In the genomic region with DNA sequence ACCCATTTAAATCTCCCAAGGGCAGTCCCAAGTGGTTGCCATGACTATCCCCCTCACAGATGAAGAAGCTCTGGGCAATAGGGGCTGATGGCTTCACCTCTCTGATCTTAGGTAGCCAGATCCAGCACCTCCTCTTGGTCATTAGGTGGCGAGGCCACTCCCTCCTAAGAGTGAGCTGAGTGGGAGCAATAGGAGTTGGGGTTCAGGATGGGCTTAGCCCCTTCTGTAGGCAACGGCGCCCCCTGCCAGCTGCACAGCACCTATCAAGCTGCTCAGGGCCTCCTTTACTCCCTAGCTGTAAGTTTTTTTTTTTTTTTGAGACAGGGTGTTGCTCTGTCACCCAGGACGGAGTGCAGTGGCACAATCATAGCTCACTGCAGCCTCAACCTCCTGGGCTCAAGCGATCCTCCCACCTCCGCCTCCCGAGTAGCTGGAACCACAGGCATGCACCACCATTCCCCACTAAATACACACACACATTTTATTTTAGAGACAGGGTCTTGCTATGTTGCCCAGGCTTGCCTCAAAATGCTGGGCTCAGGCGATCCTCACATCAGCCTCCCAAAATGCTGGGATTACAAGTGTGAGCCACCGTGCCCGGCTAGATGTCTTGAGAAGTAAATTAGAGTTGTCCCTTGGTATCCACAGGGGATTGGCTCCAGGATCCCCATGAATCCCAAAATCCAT, we compare ENCODE assay signal across 9 cellular contexts. TPM values are rescaled to one million over a fixed set of nuclear protein-coding genes. Genes with fewer than 3 reads are reported as not detected.
A peak's percentile ranks its signal among the peaks of the same experiment; 100 is the strongest.
DNase-seq lines count a peak whose midpoint lies in the region; ATAC-seq and TF ChIP-seq lines count a peak whose summit lies in the region.
"Had no signal": no experiment of that assay in that cellular context is flagged by ENCODE, and none has a peak within 500 bp of the region (broad histone marks: within the 10 kb centered on the region; RNA-seq: fewer than 3 reads in every experiment).

No MANE protein-coding gene starts in this region.

- no peaks in the 10 kb centered on the region for H3K9me3 ChIP-seq in PC-3 (ENCODE audit: low read length)

- peaks cover 3% of the 10 kb centered on the region; the same call in 1 of the 2 replicates for H4K20me1 ChIP-seq in PC-3 (ENCODE audit: low read length)

- H3K4me2 ChIP-seq in PC-3 (ENCODE audit: low read length), result no peak overlapping the region

- H3K4me1 ChIP-seq in PC-3 (ENCODE audit: insufficient read depth, low read length), result peaks cover 16% of the 10 kb centered on the region; the same call in 1 of the 2 replicates

- H3K27me3 ChIP-seq in PC-3 (ENCODE audit: low read length), result peaks cover 13% of the 10 kb centered on the region

- peak; percentile 38; the same call in 1 of the 2 replicates for TF ChIP-seq CTCF in PC-3 (conservative IDR thresholded peaks at IDR 0.05; ENCODE audit: low read depth, low read length)

- peak; percentile 77 for DNase-seq in activated CD4-positive, alpha-beta T cell treated with anti-CD3 and anti-CD28 coated beads for 36 hours
- no peak for DNase-seq in activated CD4-positive, alpha-beta T cell treated with anti-CD3 and anti-CD28 coated beads for 1 hour
- no peak for DNase-seq in PC-3
- peak in 1 of 3 experiments; percentile 21 for DNase-seq in effector memory CD8-positive, alpha-beta T cell
- DNase-seq in stimulated activated CD4-positive, alpha-beta T cell treated with anti-CD3 and anti-CD28 coated beads, Interleukin-2, amount 100 ng/mL, for 48 hours, result peak; percentile 35 to 41
- DNase-seq in activated CD4-positive, CD25-positive, alpha-beta regulatory T cell treated with anti-CD3 and anti-CD28 coated beads, Interleukin-2, amount 50 U/mL, for 72 hours, result no peak

- no peak overlapping the region for H2AFZ ChIP-seq in PC-3 (ENCODE audit: low read length)

- peaks cover 14% of the 10 kb centered on the region for H3K79me2 ChIP-seq in PC-3 (ENCODE audit: low read length)

- no peak for TF ChIP-seq POLR2A in GM18505 (IDR thresholded peaks at IDR 0.05; ENCODE audit: borderline replicate concordance, extremely low read depth, insufficient read depth, insufficient read length)

- no peak overlapping the region for H3K4me3 Mint-ChIP-seq in activated CD4-positive, alpha-beta T cell treated with anti-CD3 and anti-CD28 coated beads for 36 hours
- no peak overlapping the region for H3K4me3 Mint-ChIP-seq in effector memory CD8-positive, alpha-beta T cell
- H3K4me3 Mint-ChIP-seq: naive thymus-derived CD4-positive, alpha-beta T cell had no signal

- no TSS peak for BruUV-seq in PC-3 (replicated peaks; lab: Mats Ljungman, UMichigan)

- peak; percentile 59 for ATAC-seq in activated CD4-positive, alpha-beta T cell treated with anti-CD3 and anti-CD28 coated beads for 36 hours
- ATAC-seq in PC-3, result no peak
- peak; percentile 27 for ATAC-seq in effector memory CD8-positive, alpha-beta T cell (replicated peaks)
- ATAC-seq in HG03045 (IDR thresholded peaks at IDR 0.05; ENCODE audit: unreplicated experiment), result no peak
- no peak for ATAC-seq in GM18505 (IDR thresholded peaks at IDR 0.05; ENCODE audit: unreplicated experiment)
- ATAC-seq: naive thymus-derived CD4-positive, alpha-beta T cell had no signal

- peaks cover 29% of the 10 kb centered on the region for H3K4me1 Mint-ChIP-seq in activated CD4-positive, alpha-beta T cell treated with anti-CD3 and anti-CD28 coated beads for 36 hours
- peaks cover 23 to 31% of the 10 kb centered on the region in 2 donors for H3K4me1 Mint-ChIP-seq in effector memory CD8-positive, alpha-beta T cell (ENCODE audit: low read depth in 2 of 2)

- POLR2A ChIA-PET in activated CD4-positive, alpha-beta T cell treated with anti-CD3 and anti-CD28 coated beads for 36 hours (lab: Charles Lee), result no interaction called here
- POLR2A ChIA-PET in PC-3 (lab: Charles Lee; ENCODE audit: unreplicated experiment), result no interaction called here

- intact Hi-C loops in activated CD4-positive, alpha-beta T cell treated with anti-CD3 and anti-CD28 coated beads for 36 hours (cut with DNase I, micrococcal nuclease), result loop anchor here (1.0 to 5.0 kb wide), 3 partner anchors 34 to 322 kb away; no protein-coding TSS in a partner anchor
- intact Hi-C loops in PC-3 (cut with micrococcal nuclease), result no loop called here

- H3K36me3 Mint-ChIP-seq in activated CD4-positive, alpha-beta T cell treated with anti-CD3 and anti-CD28 coated beads for 36 hours (ENCODE audit: low read depth), result peaks cover 26% of the 10 kb centered on the region
- H3K36me3 Mint-ChIP-seq in effector memory CD8-positive, alpha-beta T cell (ENCODE audit: insufficient read depth), result peaks cover 23% of the 10 kb centered on the region

- no peak overlapping the region for H3K9ac ChIP-seq in PC-3 (ENCODE audit: low read length)

- no peaks in the 10 kb centered on the region; the same call in 1 of the 2 replicates for H3K36me3 ChIP-seq in PC-3 (ENCODE audit: low read depth, low read length)

- H3K27me3 Mint-ChIP-seq in activated CD4-positive, alpha-beta T cell treated with anti-CD3 and anti-CD28 coated beads for 36 hours, result peaks cover 17% of the 10 kb centered on the region
- peaks cover 15 to 26% of the 10 kb centered on the region in 2 donors for H3K27me3 Mint-ChIP-seq in effector memory CD8-positive, alpha-beta T cell

- no peaks in the 10 kb centered on the region for H3K9me3 Mint-ChIP-seq in activated CD4-positive, alpha-beta T cell treated with anti-CD3 and anti-CD28 coated beads for 36 hours (ENCODE audit: low read depth)
- no peaks in the 10 kb centered on the region for H3K9me3 Mint-ChIP-seq in effector memory CD8-positive, alpha-beta T cell

- H3F3A ChIP-seq in PC-3 (ENCODE audit: low read length, unreplicated experiment), result no peaks in the 10 kb centered on the region

- CTCF ChIA-PET in activated CD4-positive, alpha-beta T cell treated with anti-CD3 and anti-CD28 coated beads for 36 hours (lab: Charles Lee), result interaction anchor here (0.6 to 3.1 kb wide), 13 partner anchors 14 to 470 kb away, joined by 3 to 19 read pairs (median 4); no protein-coding TSS in a partner anchor
- CTCF ChIA-PET in PC-3 (lab: Charles Lee), result no interaction called here

- H3K9me2 ChIP-seq in PC-3 (replicated peaks; ENCODE audit: low read length), result no peaks in the 10 kb centered on the region

- no peak overlapping the region for H3K4me3 ChIP-seq in PC-3 (ENCODE audit: low read length)

- H3K27ac Mint-ChIP-seq in activated CD4-positive, alpha-beta T cell treated with anti-CD3 and anti-CD28 coated beads for 36 hours, result no peak overlapping the region
- H3K27ac Mint-ChIP-seq in effector memory CD8-positive, alpha-beta T cell, result peak overlapping the region in 1 of 2 donors; percentile 49

- H3K27ac ChIP-seq in PC-3 (ENCODE audit: low read length), result no peak overlapping the region

RNA-seq across cellular contexts. Expression of gene RRAD, which starts 3.5 kb away (rescaled TPM):
- under 1 TPM; 0.19 to 0.55 TPM for total RNA-seq in activated CD4-positive, alpha-beta T cell treated with anti-CD3 and anti-CD28 coated beads for 36 hours
- 1.2 and 2.8 TPM in 2 replicates for total RNA-seq in PC-3 (2014; rRNA removed)

RNA-seq across cellular contexts. Expression of gene CIAO2B, which starts 5.4 kb away (rescaled TPM):
- total RNA-seq in activated CD4-positive, alpha-beta T cell treated with anti-CD3 and anti-CD28 coated beads for 36 hours, result 100 to 1,000 TPM; 171 to 186 TPM
- 147 and 172 TPM in 2 replicates for total RNA-seq in PC-3 (2014; rRNA removed)

RNA-seq across cellular contexts. Expression of gene CES2, which starts 6.5 kb away (rescaled TPM):
- 10 to 100 TPM; 30.5 to 31.6 TPM for total RNA-seq in activated CD4-positive, alpha-beta T cell treated with anti-CD3 and anti-CD28 coated beads for 36 hours
- 15.3 and 15.8 TPM in 2 replicates for total RNA-seq in PC-3 (2014; rRNA removed)

RNA-seq across cellular contexts. Expression of gene CDH16, which starts 10.2 kb away (rescaled TPM):
- total RNA-seq in activated CD4-positive, alpha-beta T cell treated with anti-CD3 and anti-CD28 coated beads for 36 hours, result not detected
- total RNA-seq in PC-3 (2014; rRNA removed), result not detected in 2 replicates
- total RNA-seq: naive thymus-derived CD4-positive, alpha-beta T cell had no signal

RNA-seq across cellular contexts. Expression of gene CES3, which starts 32.2 kb away (rescaled TPM):
- total RNA-seq in activated CD4-positive, alpha-beta T cell treated with anti-CD3 and anti-CD28 coated beads for 36 hours, result 1 to 10 TPM; 1.6 to 1.9 TPM
- total RNA-seq in PC-3 (2014; rRNA removed), result 0.26 and 0.58 TPM in 2 replicates

Comparison
In these comparisons a context has a peak if more than half of its experiments do, and no peak if none do; other contexts are left out.
1. DNase-seq: peak in activated CD4-positive, alpha-beta T cell treated with anti-CD3 and anti-CD28 coated beads for 36 hours (single experiment) and stimulated activated CD4-positive, alpha-beta T cell treated with anti-CD3 and anti-CD28 coated beads, Interleukin-2, amount 100 ng/mL, for 48 hours (2 of 2); none in activated CD4-positive, alpha-beta T cell treated with anti-CD3 and anti-CD28 coated beads for 1 hour (single experiment), PC-3 (single experiment) and activated CD4-positive, CD25-positive, alpha-beta regulatory T cell treated with anti-CD3 and anti-CD28 coated beads, Interleukin-2, amount 50 U/mL, for 72 hours (single experiment).
2. ATAC-seq: peak in activated CD4-positive, alpha-beta T cell treated with anti-CD3 and anti-CD28 coated beads for 36 hours (single experiment) and effector memory CD8-positive, alpha-beta T cell (single experiment); none in PC-3 (single experiment), HG03045 (single experiment) and GM18505 (single experiment).